In genomic region chr21:42107881-42108553, GRCh38 we compare ENCODE assay signal across 9 cellular contexts. TPM values are rescaled to one million over a fixed set of nuclear protein-coding genes. Genes with fewer than 3 reads are reported as not detected.
DNase-seq lines count a peak whose midpoint lies in the region; ATAC-seq, FAIRE-seq and TF ChIP-seq lines count a peak whose summit lies in the region.
"Had no signal": no experiment of that assay in that cellular context is flagged by ENCODE, and none has a peak within 500 bp of the region (broad histone marks: within the 10 kb centered on the region; RNA-seq: fewer than 3 reads in every experiment).

No MANE protein-coding gene starts in this region.

- intact Hi-C loops in lower lobe of right lung (cut with DNase I), result no loop called here

- ATAC-seq in GM18517 (IDR thresholded peaks at IDR 0.05; ENCODE audit: unreplicated experiment) (peak; percentile 87), HG02973 (IDR thresholded peaks at IDR 0.05; ENCODE audit: unreplicated experiment) (peak; percentile 76), lower lobe of right lung (peak; percentile 92 to 96)

- DNase-seq in 8988T, result peak; percentile 95
- DNase-seq in NCI-H2029 (lab: John Stamatoyannopoulos, UW), result peak; percentile 80
- DNase-seq in bronchial epithelial cell (ENCODE audit: low read depth), result peak; percentile 33
- peak; percentile 79 for DNase-seq in lower lobe of right lung
- peak; percentile 54 to 59 for DNase-seq in stimulated activated CD8-positive, alpha-beta memory T cell treated with anti-CD3 and anti-CD28 coated beads, Interleukin-15, amount 100 ng/mL, for 48 hours (ENCODE audit: low read depth in 2 of 2)

- H3K27ac ChIP-seq in lower lobe of right lung, result peak overlapping the region; percentile 62

- peaks cover 10% of the 10 kb centered on the region for H3K4me1 ChIP-seq in lower lobe of right lung

- peak; percentile 88 for FAIRE-seq in bronchial epithelial cell (lab: Jason Lieb, UNC)

- TF ChIP-seq CTCF in WI38 (IDR thresholded peaks at IDR 0.05; ENCODE audit: low read depth, low read length) (peak; percentile 64), bronchial epithelial cell (IDR thresholded peaks at IDR 0.05; ENCODE audit: insufficient read depth, low read length, severe bottlenecking) (peak; percentile 96), lower lobe of right lung (IDR thresholded peaks at IDR 0.05) (peak; percentile 87)

- H3K4me3 ChIP-seq in WI38 (ENCODE audit: low read depth, low read length), result no peak overlapping the region
- no peak overlapping the region for H3K4me3 ChIP-seq in bronchial epithelial cell (ENCODE audit: low read depth, low read length)
- H3K4me3 ChIP-seq in lower lobe of right lung, result peak overlapping the region; percentile 35

- H3K36me3 ChIP-seq in bronchial epithelial cell (ENCODE audit: control insufficient read depth, insufficient read depth, low read length), result no peaks in the 10 kb centered on the region
- no peaks in the 10 kb centered on the region for H3K36me3 ChIP-seq in lower lobe of right lung

- no peaks in the 10 kb centered on the region for H3K9me3 ChIP-seq in lower lobe of right lung

- peaks cover 11% of the 10 kb centered on the region for H3K27me3 ChIP-seq in bronchial epithelial cell (ENCODE audit: control insufficient read depth, insufficient read depth, low read length)
- peaks cover 9% of the 10 kb centered on the region for H3K27me3 ChIP-seq in lower lobe of right lung (ENCODE audit: low read depth)

RNA-seq across cellular contexts. Expression of gene UMODL1, which starts 36.9 kb away (rescaled TPM):
- total RNA-seq in bronchial epithelial cell (not detected in 2 replicates), lower lobe of right lung (0.50 TPM)
- total RNA-seq: pulmonary artery endothelial cell had no signal

Comparison
In these comparisons a context has a peak if more than half of its experiments do, and no peak if none do; other contexts are left out.
1. DNase-seq: peak in every context shown above with its lines; median percentile 95 in 8988T; 80 in NCI-H2029; 79 in lower lobe of right lung; 56 in stimulated activated CD8-positive, alpha-beta memory T cell treated with anti-CD3 and anti-CD28 coated beads, Interleukin-15, amount 100 ng/mL, for 48 hours; 33 in bronchial epithelial cell.